ENCODE assay signal across 26 cellular contexts in the genomic region with DNA sequence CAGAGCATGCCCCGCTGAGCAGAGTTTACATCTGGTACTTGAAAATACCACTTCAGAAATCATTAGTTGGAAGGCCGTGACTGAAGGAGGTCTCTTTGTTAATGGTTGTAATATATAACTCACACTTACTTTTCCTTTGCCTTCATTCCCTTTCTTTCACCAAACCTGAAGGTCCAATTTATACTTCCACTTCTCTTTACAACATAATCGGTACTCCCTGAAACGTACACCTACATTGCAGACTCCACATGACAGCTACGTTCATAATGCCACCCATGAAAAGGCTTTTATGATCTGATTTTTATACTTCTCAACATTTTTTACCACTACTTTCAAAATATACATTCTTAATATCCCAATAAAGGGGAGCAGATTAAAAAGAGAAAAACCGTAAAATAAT.
"Had no signal": no experiment of that assay in that cellular context is flagged by ENCODE, and none has a peak within 500 bp of the region (broad histone marks: within the 10 kb centered on the region; RNA-seq: fewer than 3 reads in every experiment).

No MANE protein-coding gene starts in this region.

- H3K4me3 ChIP-seq: lower lobe of right lung, mucosa of descending colon, sigmoid colon, smooth muscle cell, testis had no signal

- H3K36me3 Mint-ChIP-seq: activated CD8-positive, alpha-beta memory T cell treated with anti-CD3 and anti-CD28 coated beads, Interleukin-2, amount 10 ng/mL, durations not matched to agents 7 days and 5 days; type B pancreatic cell had no signal

- DNase-seq: activated CD4-positive, alpha-beta T cell treated with anti-CD3 and anti-CD28 coated beads, Interleukin-2, amount 10 ng/mL, durations not matched to agents 7 days and 5 days; activated CD4-positive, CD25-positive, alpha-beta regulatory T cell treated with anti-CD3 and anti-CD28 coated beads, Interleukin-2, amount 50 U/mL, for 72 hours; activated CD8-positive, alpha-beta memory T cell treated with anti-CD3 and anti-CD28 coated beads, Interleukin-2, amount 10 ng/mL, durations not matched to agents 7 days and 5 days; activated CD8-positive, alpha-beta T cell treated with anti-CD3 and anti-CD28 coated beads for 36 hours; activated gamma-delta T cell; activated naive CD4-positive, alpha-beta T cell treated with anti-CD3 and anti-CD28 coated beads, Interleukin-2, amount 50 U/mL, for 16 hours; activated T-cell treated with anti-CD3 and anti-CD28 coated beads for 4 hours; anterior cingulate cortex; erythroblast; foreskin keratinocyte; kidney; lower lobe of right lung; mesendoderm; mucosa of descending colon; occipital lobe; sigmoid colon; stimulated activated CD4-positive, alpha-beta T cell treated with anti-CD3 and anti-CD28 coated beads, Interleukin-2, amount 100 ng/mL, for 48 hours; stimulated activated CD8-positive, alpha-beta memory T cell treated with anti-CD3 and anti-CD28 coated beads, Interleukin-4, amount 100 ng/mL, for 48 hours; stimulated activated naive B cell treated with anti-CD40 and anti-IgM and Interleukin-4, amounts not matched to agents 10 μg/mL and 1 μg/mL and 100 μg/mL, for 72 hours; testis; WERI-Rb-1 had no signal

- H3K4me1 ChIP-seq: foreskin keratinocyte, lower lobe of right lung, sigmoid colon, testis had no signal

- H3K9me3 ChIP-seq: lower lobe of right lung, mucosa of descending colon, sigmoid colon, testis had no signal

- ATAC-seq: activated CD8-positive, alpha-beta memory T cell treated with anti-CD3 and anti-CD28 coated beads, Interleukin-2, amount 10 ng/mL, durations not matched to agents 7 days and 5 days; activated CD8-positive, alpha-beta T cell treated with anti-CD3 and anti-CD28 coated beads for 36 hours; foreskin keratinocyte; lower lobe of right lung; mucosa of descending colon; stimulated activated naive B cell treated with anti-CD40 and anti-IgM and Interleukin-4, amounts not matched to agents 10 μg/mL and 1 μg/mL and 100 μg/mL, for 72 hours had no signal

- H3K27me3 ChIP-seq: foreskin keratinocyte, sigmoid colon, testis had no signal

- H3K4me3 Mint-ChIP-seq: activated CD4-positive, alpha-beta T cell treated with anti-CD3 and anti-CD28 coated beads, Interleukin-2, amount 10 ng/mL, durations not matched to agents 7 days and 5 days; activated CD8-positive, alpha-beta memory T cell treated with anti-CD3 and anti-CD28 coated beads, Interleukin-2, amount 10 ng/mL, durations not matched to agents 7 days and 5 days; activated CD8-positive, alpha-beta T cell treated with anti-CD3 and anti-CD28 coated beads for 36 hours; activated T-helper 1 cell treated with anti-CD3 and anti-CD28 coated beads, Interleukin-12 subunit alpha, Interleukin-12 subunit beta, Interleukin-2, Interleukin-4 antibody, amounts not matched to agents 30 ng/mL and 10 ng/mL and 1 ng/mL, durations not matched to agents 14 hours and 24 hours and 36 hours; brain; neural crest cell; stimulated activated naive B cell treated with anti-CD40 and anti-IgM and Interleukin-4, amounts not matched to agents 10 μg/mL and 1 μg/mL and 100 μg/mL, for 72 hours; type B pancreatic cell had no signal

- H3K27ac Mint-ChIP-seq: activated CD4-positive, alpha-beta T cell treated with anti-CD3 and anti-CD28 coated beads, Interleukin-2, amount 10 ng/mL, durations not matched to agents 7 days and 5 days; activated CD8-positive, alpha-beta memory T cell treated with anti-CD3 and anti-CD28 coated beads, Interleukin-2, amount 10 ng/mL, durations not matched to agents 7 days and 5 days; activated CD8-positive, alpha-beta T cell treated with anti-CD3 and anti-CD28 coated beads for 36 hours; activated T-helper 1 cell treated with anti-CD3 and anti-CD28 coated beads, Interleukin-12 subunit alpha, Interleukin-12 subunit beta, Interleukin-2, Interleukin-4 antibody, amounts not matched to agents 30 ng/mL and 10 ng/mL and 1 ng/mL, durations not matched to agents 14 hours and 24 hours and 36 hours; stimulated activated naive B cell treated with anti-CD40 and anti-IgM and Interleukin-4, amounts not matched to agents 10 μg/mL and 1 μg/mL and 100 μg/mL, for 72 hours; type B pancreatic cell had no signal

- H3K9me3 Mint-ChIP-seq: activated T-helper 1 cell treated with anti-CD3 and anti-CD28 coated beads, Interleukin-12 subunit alpha, Interleukin-12 subunit beta, Interleukin-2, Interleukin-4 antibody, amounts not matched to agents 30 ng/mL and 10 ng/mL and 1 ng/mL, durations not matched to agents 14 hours and 24 hours and 36 hours had no signal

- H3K4me1 Mint-ChIP-seq: activated CD4-positive, alpha-beta T cell treated with anti-CD3 and anti-CD28 coated beads, Interleukin-2, amount 10 ng/mL, durations not matched to agents 7 days and 5 days; activated CD8-positive, alpha-beta memory T cell treated with anti-CD3 and anti-CD28 coated beads, Interleukin-2, amount 10 ng/mL, durations not matched to agents 7 days and 5 days; neural crest cell; stimulated activated naive B cell treated with anti-CD40 and anti-IgM and Interleukin-4, amounts not matched to agents 10 μg/mL and 1 μg/mL and 100 μg/mL, for 72 hours had no signal

- H3K27me3 Mint-ChIP-seq: activated CD4-positive, alpha-beta T cell treated with anti-CD3 and anti-CD28 coated beads, Interleukin-2, amount 10 ng/mL, durations not matched to agents 7 days and 5 days; activated CD8-positive, alpha-beta memory T cell treated with anti-CD3 and anti-CD28 coated beads, Interleukin-2, amount 10 ng/mL, durations not matched to agents 7 days and 5 days; brain; stimulated activated naive B cell treated with anti-CD40 and anti-IgM and Interleukin-4, amounts not matched to agents 10 μg/mL and 1 μg/mL and 100 μg/mL, for 72 hours had no signal

- H3K27ac ChIP-seq: foreskin keratinocyte, lower lobe of right lung, sigmoid colon, testis, WERI-Rb-1 had no signal

- H3K36me3 ChIP-seq: lower lobe of right lung, sigmoid colon, WERI-Rb-1 had no signal
